10 cellular contexts compared by ENCODE assay signal in the genomic region with DNA sequence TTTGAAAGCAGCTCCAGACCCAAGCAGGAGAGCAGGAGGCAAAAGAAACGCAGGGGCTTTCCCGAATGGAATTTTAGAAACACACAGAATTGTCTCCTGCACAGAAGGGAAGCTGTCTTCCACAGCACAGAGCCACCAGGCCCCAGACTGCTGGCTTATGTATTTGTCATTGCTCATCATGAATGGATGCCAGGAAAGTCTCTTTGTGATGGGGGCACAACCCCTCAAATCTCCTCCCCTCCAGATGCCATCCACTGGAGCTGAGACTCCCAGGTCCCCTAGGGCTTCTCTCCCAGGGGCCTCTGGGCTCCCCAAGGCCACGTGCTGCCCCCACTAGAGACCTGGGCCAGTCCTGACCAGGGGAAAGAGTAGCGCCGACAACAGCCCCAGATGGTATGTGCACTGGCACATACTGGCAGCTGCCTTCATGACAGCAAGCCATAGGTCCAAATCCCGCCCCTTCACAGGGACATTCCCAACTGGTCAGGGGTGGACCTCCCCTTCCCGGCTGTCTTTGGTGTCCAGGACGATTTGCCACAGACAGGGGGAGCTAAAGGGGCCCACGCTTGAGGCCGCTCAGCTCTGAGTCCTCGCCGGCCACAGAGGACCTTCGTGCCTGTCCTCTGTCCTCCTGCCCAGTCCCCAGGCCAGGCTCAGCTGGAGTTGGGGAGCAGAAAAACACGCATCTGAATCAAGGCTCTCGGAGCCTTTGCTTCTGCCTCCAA.
A peak's percentile ranks its signal among the peaks of the same experiment; 100 is the strongest.
DNase-seq lines count a peak whose midpoint lies in the region; TF ChIP-seq lines count a peak whose summit lies in the region.
"Had no signal": no experiment of that assay in that cellular context is flagged by ENCODE, and none has a peak within 500 bp of the region (broad histone marks: within the 10 kb centered on the region; RNA-seq: fewer than 3 reads in every experiment).

No MANE protein-coding gene starts in this region.

- DNase-seq in ELF-1 (ENCODE audit: low read depth, low spot score): peak; percentile 66
- peak; percentile 40 for DNase-seq in SW480 (ENCODE audit: low spot score)
- DNase-seq in left ventricle myocardium inferior: peak; percentile 28
- no peak for DNase-seq in retinal pigment epithelial cell (ENCODE audit: low read depth)
- no peak for DNase-seq in activated T-cell treated with anti-CD3 and anti-CD28 coated beads for 4 hours
- DNase-seq in LoVo (ENCODE audit: low spot score): no peak
- DNase-seq in NCI-H226: no peak
- DNase-seq in HK-2 (ENCODE audit: unreplicated experiment): no peak
- DNase-seq: activated naive CD8-positive, alpha-beta T cell treated with anti-CD3 and anti-CD28 coated beads, Interleukin-2, amount 10 ng/mL, durations not matched to agents 7 days and 5 days; stimulated activated CD4-positive, alpha-beta T cell treated with anti-CD3 and anti-CD28 coated beads, Interleukin-12 subunit alpha, Interleukin-12 subunit beta, amount 100 ng/mL, for 4 hours had no signal

- peak overlapping the region; percentile 16 for H3K27ac ChIP-seq in left ventricle myocardium inferior (replicated peaks)

- TF ChIP-seq CTCF in left ventricle myocardium inferior (IDR thresholded peaks at IDR 0.05; ENCODE audit: borderline replicate concordance) (peak; percentile 50), retinal pigment epithelial cell (conservative IDR thresholded peaks at IDR 0.05; ENCODE audit: low read depth, low read length) (peak; percentile 38)

- H3K27me3 ChIP-seq in left ventricle myocardium inferior (ENCODE audit: low read depth): no peaks in the 10 kb centered on the region

- H3K4me3 ChIP-seq in left ventricle myocardium inferior: no peak overlapping the region
- no peak overlapping the region for H3K4me3 ChIP-seq in retinal pigment epithelial cell (ENCODE audit: low read length)

- H3K9me3 ChIP-seq in left ventricle myocardium inferior (replicated peaks): no peaks in the 10 kb centered on the region

- no peaks in the 10 kb centered on the region for H3K36me3 ChIP-seq in left ventricle myocardium inferior

- H3K4me1 ChIP-seq in left ventricle myocardium inferior: peaks cover 40% of the 10 kb centered on the region

- intact Hi-C loops in left ventricle myocardium inferior (cut with micrococcal nuclease): loop anchor here (5.0 to 10.0 kb wide), 2 partner anchors 194 to 407 kb away; no protein-coding TSS in a partner anchor

Comparison
In these comparisons a context has a peak if more than half of its experiments do, and no peak if none do; other contexts are left out.
1. DNase-seq: peak in ELF-1 (single experiment), SW480 (single experiment) and left ventricle myocardium inferior (single experiment); none in retinal pigment epithelial cell (single experiment), activated T-cell treated with anti-CD3 and anti-CD28 coated beads for 4 hours (single experiment), LoVo (single experiment), NCI-H226 (single experiment) and HK-2 (single experiment).